ENCODE assay signal across 11 cellular contexts in genomic region chr13:94239135-94239534, GRCh38.
DNase-seq lines count a peak whose midpoint lies in the region; ATAC-seq and TF ChIP-seq lines count a peak whose summit lies in the region.
"Had no signal": no experiment of that assay in that cellular context is flagged by ENCODE, and none has a peak within 500 bp of the region (broad histone marks: within the 10 kb centered on the region; RNA-seq: fewer than 3 reads in every experiment).

No MANE protein-coding gene starts in this region.

- H3K4me1 Mint-ChIP-seq in activated T-cell treated with anti-CD3 and anti-CD28 coated beads, Interleukin-2, amount 50 U/mL, for 4 hours (ENCODE audit: low read depth), result peaks cover 43% of the 10 kb centered on the region
- H3K4me1 Mint-ChIP-seq in osteocyte (ENCODE audit: unreplicated experiment), result peaks cover 54% of the 10 kb centered on the region

- no peaks in the 10 kb centered on the region for H3K36me3 Mint-ChIP-seq in activated T-cell treated with anti-CD3 and anti-CD28 coated beads, Interleukin-2, amount 50 U/mL, for 4 hours (ENCODE audit: insufficient read depth)
- H3K36me3 Mint-ChIP-seq in osteocyte (ENCODE audit: unreplicated experiment), result no peaks in the 10 kb centered on the region

- no peak for TF ChIP-seq CTCF in osteocyte (IDR thresholded peaks at IDR 0.05)

- DNase-seq in EL, result peak; percentile 70
- peak; percentile 73 for DNase-seq in HCEC 1CT
- peak; percentile 6 for DNase-seq in activated T-cell treated with anti-CD3 and anti-CD28 coated beads, Interleukin-2, amount 50 U/mL, for 4 hours
- DNase-seq in myocyte (ENCODE audit: low read depth), result peak; percentile 77
- no peak for DNase-seq in NCI-H2227 (lab: John Stamatoyannopoulos, UW; ENCODE audit: unreplicated experiment)
- DNase-seq in osteocyte (ENCODE audit: extremely low spot score, unreplicated experiment), result no peak
- DNase-seq in NCI-H2196 (lab: John Stamatoyannopoulos, UW; ENCODE audit: unreplicated experiment), result no peak
- no peak for DNase-seq in UCSD-AML1 (lab: John Stamatoyannopoulos, UW; ENCODE audit: unreplicated experiment)
- DNase-seq: hippocampal formation, NCI-H1417, right cardiac atrium had no signal

- no peak overlapping the region for H3K4me3 Mint-ChIP-seq in activated T-cell treated with anti-CD3 and anti-CD28 coated beads, Interleukin-2, amount 50 U/mL, for 4 hours
- H3K4me3 Mint-ChIP-seq in osteocyte (ENCODE audit: unreplicated experiment), result no peak overlapping the region

- H3K27me3 Mint-ChIP-seq in activated T-cell treated with anti-CD3 and anti-CD28 coated beads, Interleukin-2, amount 50 U/mL, for 4 hours (ENCODE audit: low read depth), result no peaks in the 10 kb centered on the region
- no peaks in the 10 kb centered on the region for H3K27me3 Mint-ChIP-seq in osteocyte (ENCODE audit: unreplicated experiment)

- ATAC-seq in activated T-cell treated with anti-CD3 and anti-CD28 coated beads, Interleukin-2, amount 50 U/mL, for 4 hours, result peak; percentile 83 to 93
- ATAC-seq: right cardiac atrium had no signal

- H3K9me3 Mint-ChIP-seq in activated T-cell treated with anti-CD3 and anti-CD28 coated beads, Interleukin-2, amount 50 U/mL, for 4 hours, result no peaks in the 10 kb centered on the region
- H3K9me3 Mint-ChIP-seq in osteocyte (ENCODE audit: unreplicated experiment), result no peaks in the 10 kb centered on the region

- H3K27ac Mint-ChIP-seq in osteocyte (ENCODE audit: unreplicated experiment), result no peak overlapping the region

Comparison
In these comparisons a context has a peak if more than half of its experiments do, and no peak if none do; other contexts are left out.
1. DNase-seq: peak in EL (single experiment), HCEC 1CT (single experiment), activated T-cell treated with anti-CD3 and anti-CD28 coated beads, Interleukin-2, amount 50 U/mL, for 4 hours (single experiment) and myocyte (single experiment); none in NCI-H2227 (single experiment), osteocyte (single experiment), NCI-H2196 (single experiment) and UCSD-AML1 (single experiment).